In genomic region chr2:98014379-98014778, GRCh38 we compare ENCODE assay signal across 30 cellular contexts.
"Had no signal": no experiment of that assay in that cellular context is flagged by ENCODE, and none has a peak within 500 bp of the region (broad histone marks: within the 10 kb centered on the region; RNA-seq: fewer than 3 reads in every experiment).

No MANE protein-coding gene starts in this region.

- H3K27ac ChIP-seq: ascending aorta, cardiac muscle cell, coronary artery, gastroesophageal sphincter, hepatocyte, left ventricle myocardium inferior, pancreas, prostate gland, thoracic aorta had no signal

- H3K27me3 ChIP-seq: ascending aorta, cardiac muscle cell, gastroesophageal sphincter, hepatocyte, pancreas had no signal

- H3K4me3 ChIP-seq: ascending aorta, cardiac muscle cell, coronary artery, gastroesophageal sphincter, hepatocyte, left ventricle myocardium inferior, lung, pancreas, prostate gland, thoracic aorta had no signal

- H3K4me2 ChIP-seq: hepatocyte had no signal

- H3K4me3 Mint-ChIP-seq: activated CD8-positive, alpha-beta T cell treated with anti-CD3 and anti-CD28 coated beads, Interleukin-2, amount 10 ng/mL, durations not matched to agents 7 days and 5 days; activated naive CD8-positive, alpha-beta T cell; brain; effector memory CD8-positive, alpha-beta T cell; nephron progenitor cell; T-helper 17 cell had no signal

- H3K36me3 Mint-ChIP-seq: activated CD8-positive, alpha-beta memory T cell treated with anti-CD3 and anti-CD28 coated beads, Interleukin-2, amount 10 ng/mL, durations not matched to agents 7 days and 5 days; activated naive CD8-positive, alpha-beta T cell; brain had no signal

- H2AFZ ChIP-seq: hepatocyte had no signal

- H3K27ac Mint-ChIP-seq: activated CD8-positive, alpha-beta T cell treated with anti-CD3 and anti-CD28 coated beads, Interleukin-2, amount 10 ng/mL, durations not matched to agents 7 days and 5 days; activated naive CD8-positive, alpha-beta T cell; brain; effector memory CD8-positive, alpha-beta T cell; nephron progenitor cell; T-helper 17 cell had no signal

- FAIRE-seq: endothelial cell of umbilical vein, pancreas, urothelium cell line had no signal

- H3K9me3 ChIP-seq: ascending aorta, gastroesophageal sphincter, left ventricle myocardium inferior, pancreas, prostate gland, thoracic aorta had no signal

- H3K36me3 ChIP-seq: ascending aorta, cardiac muscle cell, gastroesophageal sphincter, left ventricle myocardium inferior, pancreas, prostate gland, thoracic aorta had no signal

- ATAC-seq: activated CD8-positive, alpha-beta memory T cell treated with anti-CD3 and anti-CD28 coated beads, Interleukin-2, amount 10 ng/mL, durations not matched to agents 7 days and 5 days; activated CD8-positive, alpha-beta T cell treated with anti-CD3 and anti-CD28 coated beads, Interleukin-2, amount 10 ng/mL, durations not matched to agents 7 days and 5 days; effector memory CD8-positive, alpha-beta T cell; gastroesophageal sphincter; pancreas; T-helper 17 cell had no signal

- H3K4me1 ChIP-seq: ascending aorta, pancreas, prostate gland had no signal

- DNase-seq: activated CD4-positive, alpha-beta T cell treated with anti-CD3 and anti-CD28 coated beads for 1 hour; activated CD4-positive, alpha-beta T cell treated with anti-CD3 and anti-CD28 coated beads, Interleukin-2, amount 50 U/mL, for 1 hour; activated CD8-positive, alpha-beta memory T cell treated with anti-CD3 and anti-CD28 coated beads, Interleukin-2, amount 10 ng/mL, durations not matched to agents 7 days and 5 days; activated CD8-positive, alpha-beta T cell treated with anti-CD3 and anti-CD28 coated beads, Interleukin-2, amount 10 ng/mL, durations not matched to agents 7 days and 5 days; activated effector memory CD4-positive, alpha-beta T cell treated with Interleukin-2 at 50 U/mL for 16 hours; activated naive CD4-positive, alpha-beta T cell treated with Interleukin-2 at 50 U/mL for 16 hours; cerebellar nuclear complex; effector memory CD8-positive, alpha-beta T cell; islet precursor cell; left ventricle myocardium inferior; nephron progenitor cell; pancreas; retina; stimulated activated CD4-positive, alpha-beta T cell treated with anti-CD3 and anti-CD28 coated beads, Interleukin-15, amount 100 ng/mL, for 24 hours; stimulated activated CD4-positive, alpha-beta T cell treated with anti-CD3 and anti-CD28 coated beads, Interleukin-2, amount 100 ng/mL, for 24 hours; stimulated activated naive CD4-positive, alpha-beta T cell treated with Interleukin-2 at 50 U/mL for 16 hours; T-helper 17 cell; trophoblast cell had no signal

- H3K9me3 Mint-ChIP-seq: effector memory CD8-positive, alpha-beta T cell had no signal

- H3K79me2 ChIP-seq: hepatocyte had no signal
